Comparison of ENCODE assay signal across 16 cellular contexts in genomic region chr10:103789771-103790201, GRCh38.
DNase-seq lines count a peak whose midpoint lies in the region; ATAC-seq, FAIRE-seq and TF ChIP-seq lines count a peak whose summit lies in the region.
"Had no signal": no experiment of that assay in that cellular context is flagged by ENCODE, and none has a peak within 500 bp of the region (broad histone marks: within the 10 kb centered on the region; RNA-seq: fewer than 3 reads in every experiment).

No MANE protein-coding gene starts in this region.

- H3K4me2 ChIP-seq in PC-3 (ENCODE audit: low read length) (no peak overlapping the region), keratinocyte (ENCODE audit: control insufficient read depth, extremely low read depth, insufficient read depth, low read depth, low read length) (peak overlapping the region; percentile 0)

- H4K20me1 ChIP-seq in PC-3 (ENCODE audit: low read length) (no peaks in the 10 kb centered on the region), keratinocyte (ENCODE audit: control insufficient read depth, extremely low read depth, insufficient read depth, low read length) (peaks cover 7% of the 10 kb centered on the region)

- H3K9me2 ChIP-seq in PC-3 (replicated peaks; ENCODE audit: low read length) = no peaks in the 10 kb centered on the region

- TF ChIP-seq POLR2A in vagina (IDR thresholded peaks at IDR 0.05) (no peak), esophagus muscularis mucosa (IDR thresholded peaks at IDR 0.05; ENCODE audit: low read depth) (no peak)

- H3K9me1 ChIP-seq in keratinocyte (ENCODE audit: control insufficient read depth, extremely low read depth, insufficient read depth, low read length) = peaks cover 14% of the 10 kb centered on the region

- H3K9me3 ChIP-seq in right cardiac atrium (ENCODE audit: control insufficient read depth, low read length) = no peaks in the 10 kb centered on the region
- H3K9me3 ChIP-seq in PC-3 (ENCODE audit: low read length) = no peaks in the 10 kb centered on the region
- H3K9me3 ChIP-seq in keratinocyte (ENCODE audit: control insufficient read depth, low read depth, low read length) = no peaks in the 10 kb centered on the region
- no peaks in the 10 kb centered on the region for H3K9me3 ChIP-seq in vagina
- H3K9me3 ChIP-seq in SJCRH30 (replicated peaks) = no peaks in the 10 kb centered on the region
- no peaks in the 10 kb centered on the region for H3K9me3 ChIP-seq in esophagus muscularis mucosa
- H3K9me3 ChIP-seq: HAP-1, neutrophil had no signal

- 71% methylated on average over 7 of the region's 7 CpGs for WGBS in right cardiac atrium
- 64% methylated on average over 7 of the region's 7 CpGs for WGBS in esophagus muscularis mucosa

- POLR2A ChIA-PET in PC-3 (lab: Charles Lee; ENCODE audit: unreplicated experiment) = no interaction called here

- CTCF ChIA-PET in PC-3 (lab: Charles Lee) = no interaction called here

- peak; percentile 100 for FAIRE-seq in keratinocyte (lab: Jason Lieb, UNC)
- FAIRE-seq: K562, kidney had no signal

- TF ChIP-seq EP300 in esophagus muscularis mucosa (IDR thresholded peaks at IDR 0.05) = no peak

- no peaks in the 10 kb centered on the region for H3K79me2 ChIP-seq in PC-3 (ENCODE audit: low read length)
- peaks cover 84% of the 10 kb centered on the region for H3K79me2 ChIP-seq in keratinocyte (ENCODE audit: control insufficient read depth, insufficient read depth, low read length)

- DNase-seq in right cardiac atrium (no peak), cardiac septum (ENCODE audit: low spot score) (no peak), PC-3 (peak; percentile 50), keratinocyte (ENCODE audit: low read depth, low spot score) (peak; percentile 83), vagina (ENCODE audit: extremely low spot score in 2 of 2) (no peak), SJCRH30 (no peak), esophagus muscularis mucosa (ENCODE audit: extremely low spot score) (no peak)
- DNase-seq: activated gamma-delta T cell treated with Interleukin-2 at 50 U/mL for 16 hours, kidney, NCI-H2171 had no signal

- ATAC-seq in right cardiac atrium (peak; percentile 9 to 23), PC-3 (peak; percentile 21), HG03442 (IDR thresholded peaks at IDR 0.05; ENCODE audit: unreplicated experiment) (no peak)
- ATAC-seq: K562, SK-N-SH treated with all-trans-retinoic acid at 6 μM for 48 hours had no signal

- no peak for TF ChIP-seq CTCF in PC-3 (conservative IDR thresholded peaks at IDR 0.05; ENCODE audit: low read depth, low read length)
- TF ChIP-seq CTCF in keratinocyte (optimal IDR thresholded peaks at IDR 0.05 in 1 of 3, IDR thresholded peaks at IDR 0.05 in 1 of 3, conservative IDR thresholded peaks at IDR 0.05 in 1 of 3; ENCODE audit: extremely low read depth in 1 of 3, insufficient read depth in 2 of 3, low read length in 3 of 3) = no peak
- TF ChIP-seq CTCF in vagina (IDR thresholded peaks at IDR 0.05) = no peak
- no peak for TF ChIP-seq CTCF in esophagus muscularis mucosa (IDR thresholded peaks at IDR 0.05)

- intact Hi-C loops in right cardiac atrium (cut with DNase I) = no loop called here
- intact Hi-C loops in cardiac septum (cut with DNase I) = no loop called here
- intact Hi-C loops in PC-3 (cut with micrococcal nuclease) = loop anchor here (5.0 to 10.0 kb wide), 3 partner anchors 32 to 75 kb away; partner anchors contain the start of gene SH3PXD2A
- intact Hi-C loops in vagina (cut with DNase I) = no loop called here
- intact Hi-C loops in esophagus muscularis mucosa (cut with DNase I) = no loop called here

- H2AFZ ChIP-seq in PC-3 (ENCODE audit: low read length) = no peak overlapping the region
- no peak overlapping the region for H2AFZ ChIP-seq in keratinocyte (ENCODE audit: control insufficient read depth, low read length)

- H3F3A ChIP-seq in PC-3 (ENCODE audit: low read length, unreplicated experiment) = no peaks in the 10 kb centered on the region

- H3K9ac ChIP-seq in PC-3 (ENCODE audit: low read length) (no peak overlapping the region), keratinocyte (ENCODE audit: control insufficient read depth, extremely low read depth, insufficient read depth, low read length) (peak overlapping the region; percentile 66)

- H3K27me3 ChIP-seq in right cardiac atrium (ENCODE audit: control insufficient read depth, insufficient read depth) = no peaks in the 10 kb centered on the region
- H3K27me3 ChIP-seq in PC-3 (ENCODE audit: low read length) = no peaks in the 10 kb centered on the region
- H3K27me3 ChIP-seq in keratinocyte (ENCODE audit: control insufficient read depth, extremely low read depth, insufficient read depth, low read length) = no peaks in the 10 kb centered on the region
- H3K27me3 ChIP-seq in vagina = no peaks in the 10 kb centered on the region
- no peaks in the 10 kb centered on the region for H3K27me3 ChIP-seq in SJCRH30
- H3K27me3 ChIP-seq in esophagus muscularis mucosa = no peaks in the 10 kb centered on the region
- H3K27me3 ChIP-seq: neutrophil had no signal

- BruUV-seq in PC-3 (replicated peaks; lab: Mats Ljungman, UMichigan) = no TSS peak

- dilution Hi-C loops in keratinocyte (cut with MboI; ENCODE audit: extremely low pct_ligation_motif_present, low sequenced_read_pairs) = no loop called here

- H3K36me3 ChIP-seq in PC-3 (ENCODE audit: low read depth, low read length) = no peaks in the 10 kb centered on the region
- peaks cover 26 to 72% of the 10 kb centered on the region in 2 experiments for H3K36me3 ChIP-seq in keratinocyte (ENCODE audit: control insufficient read depth in 2 of 2, extremely low read depth in 1 of 2, insufficient read depth in 2 of 2, low read length in 2 of 2)
- no peaks in the 10 kb centered on the region for H3K36me3 ChIP-seq in vagina
- no peaks in the 10 kb centered on the region for H3K36me3 ChIP-seq in SJCRH30
- H3K36me3 ChIP-seq in esophagus muscularis mucosa = no peaks in the 10 kb centered on the region
- H3K36me3 ChIP-seq: HAP-1, neutrophil had no signal

- H3K27ac ChIP-seq in right cardiac atrium (ENCODE audit: low read length) (no peak overlapping the region), PC-3 (ENCODE audit: low read length) (no peak overlapping the region), keratinocyte (ENCODE audit: control insufficient read depth, insufficient read depth, low read length) (peak overlapping the region; percentile 84), vagina (peak overlapping the region; percentile 63), SJCRH30 (no peak overlapping the region), esophagus muscularis mucosa (replicated peaks in 1 of 4) (no peak overlapping the region)
- H3K27ac ChIP-seq: C4-2B, neutrophil had no signal

- peaks cover 4% of the 10 kb centered on the region for H3K4me1 ChIP-seq in right cardiac atrium (ENCODE audit: control insufficient read depth, insufficient read depth, low read length)
- peaks cover 43% of the 10 kb centered on the region for H3K4me1 ChIP-seq in PC-3 (ENCODE audit: insufficient read depth, low read length)
- H3K4me1 ChIP-seq in keratinocyte (ENCODE audit: control insufficient read depth, extremely low read depth, insufficient read depth, low read length) = peaks cover 92% of the 10 kb centered on the region
- peaks cover 48% of the 10 kb centered on the region for H3K4me1 ChIP-seq in vagina
- no peaks in the 10 kb centered on the region for H3K4me1 ChIP-seq in SJCRH30
- H3K4me1 ChIP-seq in esophagus muscularis mucosa = peaks cover 22 to 70% (median 54%) of the 10 kb centered on the region in 4 donors
- H3K4me1 ChIP-seq: HAP-1 had no signal

- H3K4me3 ChIP-seq in right cardiac atrium (ENCODE audit: low read length) (no peak overlapping the region), PC-3 (ENCODE audit: low read length) (no peak overlapping the region), keratinocyte (ENCODE audit: control insufficient read depth in 2 of 3, extremely low read depth in 1 of 3, insufficient read depth in 2 of 3, low read depth in 1 of 3, low read length in 3 of 3) (no peak overlapping the region), vagina (no peak overlapping the region), SJCRH30 (no peak overlapping the region), esophagus muscularis mucosa (no peak overlapping the region)
- H3K4me3 ChIP-seq: HAP-1, K562 had no signal

Comparison
In these comparisons a context has a peak if more than half of its experiments do, and no peak if none do; other contexts are left out.
1. DNase-seq: peak in PC-3 (single experiment) and keratinocyte (single experiment); none in right cardiac atrium (0 of 3), cardiac septum (single experiment), vagina (0 of 2), SJCRH30 (0 of 2) and esophagus muscularis mucosa (single experiment).
2. H3K27ac ChIP-seq: peak in keratinocyte (single experiment) and vagina (single experiment); none in right cardiac atrium (single experiment), PC-3 (single experiment), SJCRH30 (single experiment) and esophagus muscularis mucosa (0 of 4).